In genomic region chr17:75078097-75079022, GRCh38 we compare ENCODE assay signal across 8 cellular contexts. TPM values are rescaled to one million over a fixed set of nuclear protein-coding genes. Genes with fewer than 3 reads are reported as not detected.
A peak's percentile ranks its signal among the peaks of the same experiment; 100 is the strongest.
DNase-seq lines count a peak whose midpoint lies in the region; ATAC-seq and TF ChIP-seq lines count a peak whose summit lies in the region.

No MANE protein-coding gene starts in this region.

- TF ChIP-seq CTCF in RWPE2 (IDR thresholded peaks at IDR 0.05; ENCODE audit: poor library complexity, severe bottlenecking) (no peak), fibroblast of villous mesenchyme (IDR thresholded peaks at IDR 0.05; ENCODE audit: insufficient read depth, low read depth, low read length) (no peak)

- peak overlapping the region; percentile 38 for H3K27ac ChIP-seq in RWPE2 (ENCODE audit: poor library complexity, severe bottlenecking)
- peak overlapping the region; percentile 37 for H3K27ac ChIP-seq in skeletal muscle tissue (ENCODE audit: low read depth, low read length)

- peak overlapping the region; percentile 64 to 89 (median 81) for H3K9ac ChIP-seq in skeletal muscle tissue (ENCODE audit: low read depth in 1 of 3, low read length in 3 of 3)

- H3K4me1 ChIP-seq in RWPE2 (ENCODE audit: insufficient read depth, poor library complexity, severe bottlenecking) (peaks cover 14% of the 10 kb centered on the region), skeletal muscle tissue (ENCODE audit: control insufficient read depth in 3 of 3, insufficient read depth in 3 of 3, low read length in 3 of 3) (peaks cover 25 to 28% (median 26%) of the 10 kb centered on the region in 3 donors)

- no peak overlapping the region for H3K4me3 ChIP-seq in RWPE2 (ENCODE audit: severe bottlenecking)
- H3K4me3 ChIP-seq in fibroblast of villous mesenchyme (ENCODE audit: low read depth, low read length): no peak overlapping the region
- peak overlapping the region; percentile 68 to 79 (median 72) for H3K4me3 ChIP-seq in skeletal muscle tissue (ENCODE audit: low read length in 3 of 3)

- H3K36me3 ChIP-seq in RWPE2 (ENCODE audit: low read depth) (no peaks in the 10 kb centered on the region), skeletal muscle tissue (ENCODE audit: control insufficient read depth in 3 of 3, insufficient read depth in 3 of 3, low read length in 3 of 3) (no peaks in the 10 kb centered on the region)

- ATAC-seq in GM19324 (IDR thresholded peaks at IDR 0.05; ENCODE audit: low FRiP score, unreplicated experiment): peak; percentile 27
- peak; percentile 80 for ATAC-seq in RWPE2 (ENCODE audit: low read depth)
- ATAC-seq in GM21825 (IDR thresholded peaks at IDR 0.05; ENCODE audit: unreplicated experiment): no peak

- H3K27me3 ChIP-seq in RWPE2 (ENCODE audit: insufficient read depth, poor library complexity, severe bottlenecking) (no peaks in the 10 kb centered on the region), skeletal muscle tissue (ENCODE audit: control insufficient read depth in 3 of 3, insufficient read depth in 3 of 3, low read length in 3 of 3) (no peaks in the 10 kb centered on the region)

- DNase-seq in AG20443 (ENCODE audit: low spot score): peak; percentile 87
- no peak for DNase-seq in RWPE2 (ENCODE audit: low spot score)
- DNase-seq in fibroblast of villous mesenchyme (ENCODE audit: low read depth): peak; percentile 51
- no peak for DNase-seq in NCI-H1105 (lab: John Stamatoyannopoulos, UW)
- DNase-seq in erythroblast (lab: John Stamatoyannopoulos, UW): no peak

- H3K9me3 ChIP-seq in RWPE2 (ENCODE audit: severe bottlenecking) (no peaks in the 10 kb centered on the region), skeletal muscle tissue (ENCODE audit: control insufficient read depth in 3 of 3, low read length in 3 of 3) (no peaks in the 10 kb centered on the region)

- no peak for TF ChIP-seq POLR2A in erythroblast (IDR thresholded peaks at IDR 0.05; ENCODE audit: low read length)

RNA-seq across cellular contexts. Expression of gene SLC16A5, which starts 9.4 kb away (rescaled TPM):
- total RNA-seq in fibroblast of villous mesenchyme: 5.6 and 6.4 TPM in 2 replicates
- total RNA-seq in skeletal muscle tissue: 4.2 TPM

RNA-seq across cellular contexts. Expression of gene KCTD2, which starts 31.3 kb away (rescaled TPM):
- total RNA-seq in fibroblast of villous mesenchyme (16.4 and 22.5 TPM in 2 replicates), skeletal muscle tissue (9.4 TPM)

RNA-seq across cellular contexts. Expression of gene ARMC7, which starts 31.4 kb away (rescaled TPM):
- total RNA-seq in fibroblast of villous mesenchyme (2.6 and 3.0 TPM in 2 replicates), skeletal muscle tissue (1.0 TPM)

RNA-seq across cellular contexts. Expression of gene ATP5PD, which starts 31.6 kb away (rescaled TPM):
- total RNA-seq in fibroblast of villous mesenchyme (275 and 323 TPM in 2 replicates), skeletal muscle tissue (247 TPM)

RNA-seq across cellular contexts. Expression of gene NT5C, which starts 53.2 kb away (rescaled TPM):
- total RNA-seq in fibroblast of villous mesenchyme (40.2 and 98.2 TPM in 2 replicates), skeletal muscle tissue (32.9 TPM)

Comparison
In these comparisons a context has a peak if more than half of its experiments do, and no peak if none do; other contexts are left out.
1. DNase-seq: peak in AG20443 (single experiment) and fibroblast of villous mesenchyme (single experiment); none in RWPE2 (single experiment), NCI-H1105 (single experiment) and erythroblast (0 of 2).
2. H3K4me3 ChIP-seq: peak in skeletal muscle tissue (3 of 3); none in RWPE2 (single experiment) and fibroblast of villous mesenchyme (single experiment).